ENCODE assay signal across 18 cellular contexts in genomic region chr2:158717366-158718195, GRCh38.
DNase-seq lines count a peak whose midpoint lies in the region; TF ChIP-seq lines count a peak whose summit lies in the region.
"Had no signal": no experiment of that assay in that cellular context is flagged by ENCODE, and none has a peak within 500 bp of the region (broad histone marks: within the 10 kb centered on the region; RNA-seq: fewer than 3 reads in every experiment).

No MANE protein-coding gene starts in this region.

- H2AK5ac ChIP-seq in neuronal stem cell (ENCODE audit: low read depth, low read length) = no peak overlapping the region

- peak overlapping the region; percentile 32 to 44 for H3K27ac ChIP-seq in right atrium auricular region
- no peak overlapping the region for H3K27ac ChIP-seq in neuronal stem cell (replicated peaks; ENCODE audit: low read length)
- H3K27ac ChIP-seq in thyroid gland = peak overlapping the region in 2 of 3 donors; percentile 64 to 71
- H3K27ac ChIP-seq: cardiac muscle cell had no signal

- H2AFZ ChIP-seq in neuronal stem cell (ENCODE audit: low read length) = no peak overlapping the region

- no peak overlapping the region for H2BK15ac ChIP-seq in neuronal stem cell (ENCODE audit: low read length)

- TF ChIP-seq POLR2A in thyroid gland (IDR thresholded peaks at IDR 0.05) = no peak

- peaks cover 0 to 37% of the 10 kb centered on the region in 2 donors for H3K4me1 ChIP-seq in right atrium auricular region
- H3K4me1 ChIP-seq in neuronal stem cell (ENCODE audit: control insufficient read depth in 2 of 2, insufficient read depth in 1 of 2, low read depth in 1 of 2, low read length in 2 of 2) = peaks cover 9 to 15% of the 10 kb centered on the region in 2 donors
- H3K4me1 ChIP-seq in thyroid gland = peaks cover 22 to 27% of the 10 kb centered on the region in 2 donors

- no peaks in the 10 kb centered on the region for H3K79me1 ChIP-seq in neuronal stem cell (ENCODE audit: low read depth, low read length)

- H3K23ac ChIP-seq in neuronal stem cell (ENCODE audit: low read depth, low read length, poor library complexity) = no peak overlapping the region

- H3K4me2 ChIP-seq in neuronal stem cell (ENCODE audit: insufficient read depth, low read length, poor library complexity, severe bottlenecking) = no peak overlapping the region

- H3K4ac ChIP-seq in neuronal stem cell (ENCODE audit: low read length) = no peak overlapping the region

- H3K9ac ChIP-seq in neuronal stem cell (ENCODE audit: low read depth, low read length, poor library complexity) = no peak overlapping the region

- peak; percentile 41 for DNase-seq in ecto neural progenitor cell (ENCODE audit: low spot score)
- DNase-seq in right atrium auricular region (ENCODE audit: low spot score) = peak; percentile 38
- no peak for DNase-seq in neuronal stem cell (ENCODE audit: low spot score)
- no peak for DNase-seq in thyroid gland
- no peak for DNase-seq in NCI-H1417 (lab: John Stamatoyannopoulos, UW)
- DNase-seq in activated naive CD4-positive, alpha-beta T cell treated with Interleukin-2 at 50 U/mL for 16 hours = no peak
- no peak for DNase-seq in GF-D8 (lab: John Stamatoyannopoulos, UW)
- DNase-seq: activated CD4-positive, CD25-positive, alpha-beta regulatory T cell; activated CD8-positive, alpha-beta T cell treated with anti-CD3 and anti-CD28 coated beads, Interleukin-2, amount 10 ng/mL, durations not matched to agents 7 days and 5 days; activated gamma-delta T cell treated with Interleukin-2 at 50 U/mL for 16 hours; CD4-positive, alpha-beta T cell; DMS 273 treated with DMSO at 0.1 percent for 48 hours; Karpas-422; NCI-H1930; NCI-H2227 treated with DMSO at 0.1 percent for 48 hours; stimulated activated CD8-positive, alpha-beta memory T cell treated with anti-CD3 and anti-CD28 coated beads, Interleukin-4, amount 100 ng/mL, for 48 hours; T1000 had no signal

- H3K4me3 ChIP-seq in right atrium auricular region (no peak overlapping the region), neuronal stem cell (ENCODE audit: low read length in 2 of 2) (no peak overlapping the region), thyroid gland (replicated peaks in 1 of 3) (no peak overlapping the region)
- H3K4me3 ChIP-seq: cardiac muscle cell had no signal

- no peak overlapping the region for H3K14ac ChIP-seq in neuronal stem cell (ENCODE audit: low read length)

- no peak for TF ChIP-seq CTCF in right atrium auricular region (IDR thresholded peaks at IDR 0.05)
- TF ChIP-seq CTCF in thyroid gland (IDR thresholded peaks at IDR 0.05) = no peak

- H2BK5ac ChIP-seq in neuronal stem cell (ENCODE audit: low read length) = no peak overlapping the region

- H3K36me3 ChIP-seq in right atrium auricular region (no peaks in the 10 kb centered on the region), neuronal stem cell (replicated peaks in 1 of 2; ENCODE audit: control insufficient read depth in 2 of 2, insufficient read depth in 2 of 2, low read length in 2 of 2) (no peaks in the 10 kb centered on the region), thyroid gland (no peaks in the 10 kb centered on the region)
- H3K36me3 ChIP-seq: cardiac muscle cell had no signal

- H4K91ac ChIP-seq in neuronal stem cell (ENCODE audit: low read depth, low read length, poor library complexity) = no peak overlapping the region

- H3K9me3 ChIP-seq in right atrium auricular region = peaks cover 5 to 12% of the 10 kb centered on the region in 2 donors
- H3K9me3 ChIP-seq in neuronal stem cell (replicated peaks in 1 of 2; ENCODE audit: control insufficient read depth in 2 of 2, insufficient read depth in 1 of 2, low read depth in 1 of 2, low read length in 2 of 2) = peaks cover 0 to 5% of the 10 kb centered on the region in 2 donors
- H3K9me3 ChIP-seq in thyroid gland = no peaks in the 10 kb centered on the region

- no peak overlapping the region for H2BK120ac ChIP-seq in neuronal stem cell (ENCODE audit: low read depth, low read length)

- intact Hi-C loops in thyroid gland (cut with DNase I) = no loop called here

- H2BK12ac ChIP-seq in neuronal stem cell (ENCODE audit: low read length) = peak overlapping the region; percentile 8

- no CpG with 5 or more reads among the region's 14 CpGs for WGBS in neuronal stem cell (ENCODE audit: extremely low coverage in 2 of 2, insufficient read length in 2 of 2, insufficient replicate concordance in 1 of 2), 2 donors
- WGBS in thyroid gland, 2 donors = 88 to 90% methylated on average over 14 of the region's 14 CpGs

- H3K27me3 ChIP-seq in right atrium auricular region (no peaks in the 10 kb centered on the region), neuronal stem cell (ENCODE audit: control insufficient read depth in 3 of 3, insufficient read depth in 3 of 3, low read depth in 1 of 3, low read length in 3 of 3) (peaks cover 0 to 3% (median 0%) of the 10 kb centered on the region in 3 experiments), thyroid gland (no peaks in the 10 kb centered on the region)
- H3K27me3 ChIP-seq: cardiac muscle cell had no signal

- no peak overlapping the region for H3K18ac ChIP-seq in neuronal stem cell (ENCODE audit: low read length)

- H4K8ac ChIP-seq in neuronal stem cell (ENCODE audit: low read depth, low read length) = no peak overlapping the region

Comparison
In these comparisons a context has a peak if more than half of its experiments do, and no peak if none do; other contexts are left out.
1. DNase-seq: peak in ecto neural progenitor cell (single experiment) and right atrium auricular region (single experiment); none in neuronal stem cell (single experiment), thyroid gland (0 of 2), NCI-H1417 (0 of 3), activated naive CD4-positive, alpha-beta T cell treated with Interleukin-2 at 50 U/mL for 16 hours (single experiment) and GF-D8 (single experiment).